Comparison of ENCODE assay signal across 2 cellular contexts in the genomic region with DNA sequence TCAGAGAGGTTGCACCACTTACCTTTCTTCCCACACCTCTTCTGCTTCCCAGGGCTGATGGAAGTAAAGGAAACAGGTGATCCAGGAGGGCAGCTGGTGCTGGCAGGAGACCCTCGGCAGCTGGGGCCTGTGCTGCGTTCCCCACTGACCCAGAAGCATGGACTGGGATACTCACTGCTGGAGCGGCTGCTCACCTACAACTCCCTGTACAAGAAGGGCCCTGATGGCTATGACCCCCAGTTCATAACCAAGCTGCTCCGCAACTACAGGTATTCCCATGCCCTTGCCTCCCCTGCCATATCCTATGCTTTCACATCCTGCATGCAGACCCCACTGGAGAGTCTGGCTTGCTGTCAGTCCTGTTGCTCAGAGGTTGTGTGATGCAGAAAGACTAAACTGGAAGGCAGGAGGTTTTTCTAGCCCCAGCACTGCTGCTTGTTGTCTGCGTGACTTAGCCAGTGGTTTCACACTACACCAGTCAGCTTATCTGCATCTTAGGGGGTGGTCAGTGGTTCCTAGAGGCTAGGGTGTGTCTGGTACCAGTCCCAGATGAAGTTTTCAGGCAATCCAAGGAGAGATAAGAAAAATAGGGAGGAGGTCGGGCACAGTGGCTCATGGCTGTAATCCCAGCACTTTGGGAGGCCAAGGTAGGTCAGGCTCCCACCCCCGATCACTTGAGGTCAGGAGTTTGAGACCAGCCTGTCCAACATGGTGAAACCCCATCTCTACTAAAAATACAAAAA.
TF ChIP-seq lines count a peak whose summit lies in the region.

No MANE protein-coding gene starts in this region.

TF ChIP-seq in IMR-90, 13 proteins besides CTCF, POLR2A, EP300 and RAD21:
- no peak for TF ChIP-seq SMC3 (IDR thresholded peaks at IDR 0.05; ENCODE audit: low read depth, low read length)
- TF ChIP-seq RCOR1 (IDR thresholded peaks at IDR 0.05; ENCODE audit: insufficient replicate concordance, low read length) = no peak
- TF ChIP-seq MXI1 (IDR thresholded peaks at IDR 0.05; ENCODE audit: borderline replicate concordance, low read depth, low read length) = no peak
- TF ChIP-seq, protein P1, sequence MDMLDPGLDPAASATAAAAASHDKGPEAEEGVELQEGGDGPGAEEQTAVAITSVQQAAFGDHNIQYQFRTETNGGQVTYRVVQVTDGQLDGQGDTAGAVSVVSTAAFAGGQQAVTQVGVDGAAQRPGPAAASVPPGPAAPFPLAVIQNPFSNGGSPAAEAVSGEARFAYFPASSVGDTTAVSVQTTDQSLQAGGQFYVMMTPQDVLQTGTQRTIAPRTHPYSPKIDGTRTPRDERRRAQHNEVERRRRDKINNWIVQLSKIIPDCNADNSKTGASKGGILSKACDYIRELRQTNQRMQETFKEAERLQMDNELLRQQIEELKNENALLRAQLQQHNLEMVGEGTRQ (IDR thresholded peaks at IDR 0.05; ENCODE audit: low read depth, low read length) = no peak
- no peak for TF ChIP-seq NFE2L2 (IDR thresholded peaks at IDR 0.05; ENCODE audit: low read depth, low read length)
- TF ChIP-seq RFX5 (IDR thresholded peaks at IDR 0.05; ENCODE audit: low read depth, low read length) = no peak
- TF ChIP-seq MAZ (IDR thresholded peaks at IDR 0.05; ENCODE audit: borderline replicate concordance, low read depth, low read length) = no peak
- TF ChIP-seq, protein P2, sequence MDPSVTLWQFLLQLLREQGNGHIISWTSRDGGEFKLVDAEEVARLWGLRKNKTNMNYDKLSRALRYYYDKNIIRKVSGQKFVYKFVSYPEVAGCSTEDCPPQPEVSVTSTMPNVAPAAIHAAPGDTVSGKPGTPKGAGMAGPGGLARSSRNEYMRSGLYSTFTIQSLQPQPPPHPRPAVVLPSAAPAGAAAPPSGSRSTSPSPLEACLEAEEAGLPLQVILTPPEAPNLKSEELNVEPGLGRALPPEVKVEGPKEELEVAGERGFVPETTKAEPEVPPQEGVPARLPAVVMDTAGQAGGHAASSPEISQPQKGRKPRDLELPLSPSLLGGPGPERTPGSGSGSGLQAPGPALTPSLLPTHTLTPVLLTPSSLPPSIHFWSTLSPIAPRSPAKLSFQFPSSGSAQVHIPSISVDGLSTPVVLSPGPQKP (IDR thresholded peaks at IDR 0.05; ENCODE audit: borderline replicate concordance, low read depth, low read length) = no peak
- no peak for TF ChIP-seq CEBPB (IDR thresholded peaks at IDR 0.05; ENCODE audit: low read depth, low read length)
- no peak for TF ChIP-seq MAFK (IDR thresholded peaks at IDR 0.05; ENCODE audit: low read depth, low read length)

TF ChIP-seq in K562, 482 proteins besides CTCF, POLR2A, EP300 and RAD21 (continues in another document):
- TF ChIP-seq CBFA2T3 (IDR thresholded peaks at IDR 0.05) (0 out of 2 replicates have a peak, but pooled peaks have one; percentile 29), ZNF766 (CRISPR knock-in tag; conservative IDR thresholded peaks at IDR 0.05) (peak; percentile 54; the same call in 1 of the 2 replicates), FOXK2 (conservative IDR thresholded peaks at IDR 0.05 in 1 of 2, IDR thresholded peaks at IDR 0.05 in 1 of 2; ENCODE audit: low read depth in 2 of 2) (peak in 1 of 2 experiments; percentile 28; a peak in 1 of 4 replicates), ETS2 (tag; IDR thresholded peaks at IDR 0.05; ENCODE audit: borderline replicate concordance, poor library complexity, severe bottlenecking) (no peak), GATA2 (CRISPR knock-in tag; IDR thresholded peaks at IDR 0.05) (no peak), SIN3A (IDR thresholded peaks at IDR 0.05; ENCODE audit: borderline replicate concordance in 2 of 2, control insufficient read depth in 1 of 2, low read depth in 2 of 2, low read length in 2 of 2) (no peak), HDAC6 (IDR thresholded peaks at IDR 0.05; ENCODE audit: low read depth, low read length) (no peak), SMARCE1 (IDR thresholded peaks at IDR 0.05) (peak; percentile 53; the same call in 1 of the 2 replicates), MYNN (IDR thresholded peaks at IDR 0.05) (0 out of 2 replicates have a peak, but pooled peaks have one; percentile 9), MYNN (CRISPR knock-in tag; IDR thresholded peaks at IDR 0.05) (no peak), NFE2L1 (tag; IDR thresholded peaks at IDR 0.05; ENCODE audit: borderline replicate concordance, low read depth) (no peak), SOX6 (IDR thresholded peaks at IDR 0.05) (peak; percentile 34; the same call in 1 of the 2 replicates), NR2F6 (CRISPR knock-in tag; IDR thresholded peaks at IDR 0.05) (no peak), KAT7 (CRISPR knock-in tag; IDR thresholded peaks at IDR 0.05; ENCODE audit: borderline replicate concordance) (no peak), CBX5 (IDR thresholded peaks at IDR 0.05; ENCODE audit: borderline replicate concordance, low read depth) (no peak), PRMT5 (CRISPR knock-in tag; IDR thresholded peaks at IDR 0.05) (no peak), NFXL1 (CRISPR knock-in tag; IDR thresholded peaks at IDR 0.05) (no peak), CTBP1 (IDR thresholded peaks at IDR 0.05; ENCODE audit: borderline replicate concordance) (peak; percentile 86; the same call in 1 of the 2 replicates)
- TF ChIP-seq, protein P3, sequence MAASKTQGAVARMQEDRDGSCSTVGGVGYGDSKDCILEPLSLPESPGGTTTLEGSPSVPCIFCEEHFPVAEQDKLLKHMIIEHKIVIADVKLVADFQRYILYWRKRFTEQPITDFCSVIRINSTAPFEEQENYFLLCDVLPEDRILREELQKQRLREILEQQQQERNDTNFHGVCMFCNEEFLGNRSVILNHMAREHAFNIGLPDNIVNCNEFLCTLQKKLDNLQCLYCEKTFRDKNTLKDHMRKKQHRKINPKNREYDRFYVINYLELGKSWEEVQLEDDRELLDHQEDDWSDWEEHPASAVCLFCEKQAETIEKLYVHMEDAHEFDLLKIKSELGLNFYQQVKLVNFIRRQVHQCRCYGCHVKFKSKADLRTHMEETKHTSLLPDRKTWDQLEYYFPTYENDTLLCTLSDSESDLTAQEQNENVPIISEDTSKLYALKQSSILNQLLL (CRISPR knock-in tag; IDR thresholded peaks at IDR 0.05; ENCODE audit: borderline replicate concordance) = no peak
- TF ChIP-seq, protein P4, sequence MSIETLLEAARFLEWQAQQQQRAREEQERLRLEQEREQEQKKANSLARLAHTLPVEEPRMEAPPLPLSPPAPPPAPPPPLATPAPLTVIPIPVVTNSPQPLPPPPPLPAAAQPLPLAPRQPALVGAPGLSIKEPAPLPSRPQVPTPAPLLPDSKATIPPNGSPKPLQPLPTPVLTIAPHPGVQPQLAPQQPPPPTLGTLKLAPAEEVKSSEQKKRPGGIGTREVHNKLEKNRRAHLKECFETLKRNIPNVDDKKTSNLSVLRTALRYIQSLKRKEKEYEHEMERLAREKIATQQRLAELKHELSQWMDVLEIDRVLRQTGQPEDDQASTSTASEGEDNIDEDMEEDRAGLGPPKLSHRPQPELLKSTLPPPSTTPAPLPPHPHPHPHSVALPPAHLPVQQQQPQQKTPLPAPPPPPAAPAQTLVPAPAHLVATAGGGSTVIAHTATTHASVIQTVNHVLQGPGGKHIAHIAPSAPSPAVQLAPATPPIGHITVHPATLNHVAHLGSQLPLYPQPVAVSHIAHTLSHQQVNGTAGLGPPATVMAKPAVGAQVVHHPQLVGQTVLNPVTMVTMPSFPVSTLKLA (conservative IDR thresholded peaks at IDR 0.05) = no peak
- TF ChIP-seq, protein P5, sequence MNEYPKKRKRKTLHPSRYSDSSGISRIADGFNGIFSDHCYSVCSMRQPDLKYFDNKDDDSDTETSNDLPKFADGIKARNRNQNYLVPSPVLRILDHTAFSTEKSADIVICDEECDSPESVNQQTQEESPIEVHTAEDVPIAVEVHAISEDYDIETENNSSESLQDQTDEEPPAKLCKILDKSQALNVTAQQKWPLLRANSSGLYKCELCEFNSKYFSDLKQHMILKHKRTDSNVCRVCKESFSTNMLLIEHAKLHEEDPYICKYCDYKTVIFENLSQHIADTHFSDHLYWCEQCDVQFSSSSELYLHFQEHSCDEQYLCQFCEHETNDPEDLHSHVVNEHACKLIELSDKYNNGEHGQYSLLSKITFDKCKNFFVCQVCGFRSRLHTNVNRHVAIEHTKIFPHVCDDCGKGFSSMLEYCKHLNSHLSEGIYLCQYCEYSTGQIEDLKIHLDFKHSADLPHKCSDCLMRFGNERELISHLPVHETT (CRISPR knock-in tag; conservative IDR thresholded peaks at IDR 0.05 in 1 of 2, IDR thresholded peaks at IDR 0.05 in 1 of 2) = no peak
- TF ChIP-seq, protein P6, sequence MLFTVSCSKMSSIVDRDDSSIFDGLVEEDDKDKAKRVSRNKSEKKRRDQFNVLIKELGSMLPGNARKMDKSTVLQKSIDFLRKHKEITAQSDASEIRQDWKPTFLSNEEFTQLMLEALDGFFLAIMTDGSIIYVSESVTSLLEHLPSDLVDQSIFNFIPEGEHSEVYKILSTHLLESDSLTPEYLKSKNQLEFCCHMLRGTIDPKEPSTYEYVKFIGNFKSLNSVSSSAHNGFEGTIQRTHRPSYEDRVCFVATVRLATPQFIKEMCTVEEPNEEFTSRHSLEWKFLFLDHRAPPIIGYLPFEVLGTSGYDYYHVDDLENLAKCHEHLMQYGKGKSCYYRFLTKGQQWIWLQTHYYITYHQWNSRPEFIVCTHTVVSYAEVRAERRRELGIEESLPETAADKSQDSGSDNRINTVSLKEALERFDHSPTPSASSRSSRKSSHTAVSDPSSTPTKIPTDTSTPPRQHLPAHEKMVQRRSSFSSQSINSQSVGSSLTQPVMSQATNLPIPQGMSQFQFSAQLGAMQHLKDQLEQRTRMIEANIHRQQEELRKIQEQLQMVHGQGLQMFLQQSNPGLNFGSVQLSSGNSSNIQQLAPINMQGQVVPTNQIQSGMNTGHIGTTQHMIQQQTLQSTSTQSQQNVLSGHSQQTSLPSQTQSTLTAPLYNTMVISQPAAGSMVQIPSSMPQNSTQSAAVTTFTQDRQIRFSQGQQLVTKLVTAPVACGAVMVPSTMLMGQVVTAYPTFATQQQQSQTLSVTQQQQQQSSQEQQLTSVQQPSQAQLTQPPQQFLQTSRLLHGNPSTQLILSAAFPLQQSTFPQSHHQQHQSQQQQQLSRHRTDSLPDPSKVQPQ (CRISPR knock-in tag; IDR thresholded peaks at IDR 0.05; ENCODE audit: borderline replicate concordance) = no peak
- TF ChIP-seq, protein P7, sequence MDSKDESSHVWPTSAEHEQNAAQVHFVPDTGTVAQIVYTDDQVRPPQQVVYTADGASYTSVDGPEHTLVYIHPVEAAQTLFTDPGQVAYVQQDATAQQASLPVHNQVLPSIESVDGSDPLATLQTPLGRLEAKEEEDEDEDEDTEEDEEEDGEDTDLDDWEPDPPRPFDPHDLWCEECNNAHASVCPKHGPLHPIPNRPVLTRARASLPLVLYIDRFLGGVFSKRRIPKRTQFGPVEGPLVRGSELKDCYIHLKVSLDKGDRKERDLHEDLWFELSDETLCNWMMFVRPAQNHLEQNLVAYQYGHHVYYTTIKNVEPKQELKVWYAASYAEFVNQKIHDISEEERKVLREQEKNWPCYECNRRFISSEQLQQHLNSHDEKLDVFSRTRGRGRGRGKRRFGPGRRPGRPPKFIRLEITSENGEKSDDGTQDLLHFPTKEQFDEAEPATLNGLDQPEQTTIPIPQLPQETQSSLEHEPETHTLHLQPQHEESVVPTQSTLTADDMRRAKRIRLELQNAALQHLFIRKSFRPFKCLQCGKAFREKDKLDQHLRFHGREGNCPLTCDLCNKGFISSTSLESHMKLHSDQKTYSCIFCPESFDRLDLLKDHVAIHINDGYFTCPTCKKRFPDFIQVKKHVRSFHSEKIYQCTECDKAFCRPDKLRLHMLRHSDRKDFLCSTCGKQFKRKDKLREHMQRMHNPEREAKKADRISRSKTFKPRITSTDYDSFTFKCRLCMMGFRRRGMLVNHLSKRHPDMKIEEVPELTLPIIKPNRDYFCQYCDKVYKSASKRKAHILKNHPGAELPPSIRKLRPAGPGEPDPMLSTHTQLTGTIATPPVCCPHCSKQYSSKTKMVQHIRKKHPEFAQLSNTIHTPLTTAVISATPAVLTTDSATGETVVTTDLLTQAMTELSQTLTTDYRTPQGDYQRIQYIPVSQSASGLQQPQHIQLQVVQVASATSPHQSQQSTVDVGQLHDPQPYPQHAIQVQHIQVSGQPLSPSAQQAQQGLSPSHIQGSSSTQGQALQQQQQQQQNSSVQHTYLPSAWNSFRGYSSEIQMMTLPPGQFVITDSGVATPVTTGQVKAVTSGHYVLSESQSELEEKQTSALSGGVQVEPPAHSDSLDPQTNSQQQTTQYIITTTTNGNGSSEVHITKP (IDR thresholded peaks at IDR 0.05; ENCODE audit: partially characterized antibody) = peak; percentile 73
- TF ChIP-seq, protein P8, sequence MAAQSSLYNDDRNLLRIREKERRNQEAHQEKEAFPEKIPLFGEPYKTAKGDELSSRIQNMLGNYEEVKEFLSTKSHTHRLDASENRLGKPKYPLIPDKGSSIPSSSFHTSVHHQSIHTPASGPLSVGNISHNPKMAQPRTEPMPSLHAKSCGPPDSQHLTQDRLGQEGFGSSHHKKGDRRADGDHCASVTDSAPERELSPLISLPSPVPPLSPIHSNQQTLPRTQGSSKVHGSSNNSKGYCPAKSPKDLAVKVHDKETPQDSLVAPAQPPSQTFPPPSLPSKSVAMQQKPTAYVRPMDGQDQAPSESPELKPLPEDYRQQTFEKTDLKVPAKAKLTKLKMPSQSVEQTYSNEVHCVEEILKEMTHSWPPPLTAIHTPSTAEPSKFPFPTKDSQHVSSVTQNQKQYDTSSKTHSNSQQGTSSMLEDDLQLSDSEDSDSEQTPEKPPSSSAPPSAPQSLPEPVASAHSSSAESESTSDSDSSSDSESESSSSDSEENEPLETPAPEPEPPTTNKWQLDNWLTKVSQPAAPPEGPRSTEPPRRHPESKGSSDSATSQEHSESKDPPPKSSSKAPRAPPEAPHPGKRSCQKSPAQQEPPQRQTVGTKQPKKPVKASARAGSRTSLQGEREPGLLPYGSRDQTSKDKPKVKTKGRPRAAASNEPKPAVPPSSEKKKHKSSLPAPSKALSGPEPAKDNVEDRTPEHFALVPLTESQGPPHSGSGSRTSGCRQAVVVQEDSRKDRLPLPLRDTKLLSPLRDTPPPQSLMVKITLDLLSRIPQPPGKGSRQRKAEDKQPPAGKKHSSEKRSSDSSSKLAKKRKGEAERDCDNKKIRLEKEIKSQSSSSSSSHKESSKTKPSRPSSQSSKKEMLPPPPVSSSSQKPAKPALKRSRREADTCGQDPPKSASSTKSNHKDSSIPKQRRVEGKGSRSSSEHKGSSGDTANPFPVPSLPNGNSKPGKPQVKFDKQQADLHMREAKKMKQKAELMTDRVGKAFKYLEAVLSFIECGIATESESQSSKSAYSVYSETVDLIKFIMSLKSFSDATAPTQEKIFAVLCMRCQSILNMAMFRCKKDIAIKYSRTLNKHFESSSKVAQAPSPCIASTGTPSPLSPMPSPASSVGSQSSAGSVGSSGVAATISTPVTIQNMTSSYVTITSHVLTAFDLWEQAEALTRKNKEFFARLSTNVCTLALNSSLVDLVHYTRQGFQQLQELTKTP (IDR thresholded peaks at IDR 0.05; ENCODE audit: low read depth in 1 of 2, partially characterized antibody in 2 of 2) = no peak
- TF ChIP-seq, protein P9, sequence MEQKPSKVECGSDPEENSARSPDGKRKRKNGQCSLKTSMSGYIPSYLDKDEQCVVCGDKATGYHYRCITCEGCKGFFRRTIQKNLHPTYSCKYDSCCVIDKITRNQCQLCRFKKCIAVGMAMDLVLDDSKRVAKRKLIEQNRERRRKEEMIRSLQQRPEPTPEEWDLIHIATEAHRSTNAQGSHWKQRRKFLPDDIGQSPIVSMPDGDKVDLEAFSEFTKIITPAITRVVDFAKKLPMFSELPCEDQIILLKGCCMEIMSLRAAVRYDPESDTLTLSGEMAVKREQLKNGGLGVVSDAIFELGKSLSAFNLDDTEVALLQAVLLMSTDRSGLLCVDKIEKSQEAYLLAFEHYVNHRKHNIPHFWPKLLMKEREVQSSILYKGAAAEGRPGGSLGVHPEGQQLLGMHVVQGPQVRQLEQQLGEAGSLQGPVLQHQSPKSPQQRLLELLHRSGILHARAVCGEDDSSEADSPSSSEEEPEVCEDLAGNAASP (IDR thresholded peaks at IDR 0.05) = no peak
- TF ChIP-seq, protein P10, sequence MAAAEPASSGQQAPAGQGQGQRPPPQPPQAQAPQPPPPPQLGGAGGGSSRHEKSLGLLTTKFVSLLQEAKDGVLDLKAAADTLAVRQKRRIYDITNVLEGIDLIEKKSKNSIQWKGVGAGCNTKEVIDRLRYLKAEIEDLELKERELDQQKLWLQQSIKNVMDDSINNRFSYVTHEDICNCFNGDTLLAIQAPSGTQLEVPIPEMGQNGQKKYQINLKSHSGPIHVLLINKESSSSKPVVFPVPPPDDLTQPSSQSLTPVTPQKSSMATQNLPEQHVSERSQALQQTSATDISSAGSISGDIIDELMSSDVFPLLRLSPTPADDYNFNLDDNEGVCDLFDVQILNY (CRISPR knock-in tag; IDR thresholded peaks at IDR 0.05) = no peak
